In genomic region chr7:30470783-30471182, GRCh38 we compare ENCODE assay signal across 8 cellular contexts. TPM values are rescaled to one million over a fixed set of nuclear protein-coding genes. Genes with fewer than 3 reads are reported as not detected.
DNase-seq lines count a peak whose midpoint lies in the region; ATAC-seq and TF ChIP-seq lines count a peak whose summit lies in the region.

No MANE protein-coding gene starts in this region.

- DNase-seq in GM23248 (peak; percentile 92), RWPE1 (ENCODE audit: low spot score) (no peak), foreskin fibroblast (peak; percentile 68 to 83)
- no peak for DNase-seq in activated T-cell treated with anti-CD3 and anti-CD28 coated beads, Interleukin-2, amount 50 U/mL, for 24 hours

- in situ Hi-C loops in GM23248 (cut with MboI), result no loop called here

- TF ChIP-seq CTCF in RWPE1 (conservative IDR thresholded peaks at IDR 0.05; ENCODE audit: low read depth) (no peak), foreskin fibroblast (IDR thresholded peaks at IDR 0.05; ENCODE audit: low read depth, low read length) (no peak)

- POLR2A ChIA-PET in RWPE1 (lab: Yijun Ruan, JAX; ENCODE audit: low non-redundant PET), result no interaction called here

- H3K9ac ChIP-seq in GM23248, result peak overlapping the region; percentile 67
- peak overlapping the region in 1 of 3 donors; percentile 36 for H3K9ac ChIP-seq in skeletal muscle tissue (ENCODE audit: low read depth in 1 of 3, low read length in 3 of 3)

- no peaks in the 10 kb centered on the region for H3K9me3 ChIP-seq in GM23248 (ENCODE audit: low read depth)
- no peaks in the 10 kb centered on the region for H3K9me3 ChIP-seq in skeletal muscle tissue (ENCODE audit: control insufficient read depth in 3 of 3, low read length in 3 of 3)

- H3K27ac Mint-ChIP-seq in activated T-cell treated with anti-CD3 and anti-CD28 coated beads, Interleukin-2, amount 50 U/mL, for 24 hours, result no peak overlapping the region

- H3K36me3 ChIP-seq in GM23248 (ENCODE audit: low read depth) (no peaks in the 10 kb centered on the region), skeletal muscle tissue (ENCODE audit: control insufficient read depth in 3 of 3, insufficient read depth in 3 of 3, low read length in 3 of 3) (no peaks in the 10 kb centered on the region)

- H3K79me2 ChIP-seq in GM23248 (ENCODE audit: insufficient read depth), result peaks cover 73% of the 10 kb centered on the region

- H3K36me3 Mint-ChIP-seq in activated T-cell treated with anti-CD3 and anti-CD28 coated beads, Interleukin-2, amount 50 U/mL, for 24 hours (ENCODE audit: low read depth), result peaks cover 11% of the 10 kb centered on the region

- H3K27me3 ChIP-seq in GM23248 (replicated peaks; ENCODE audit: insufficient read depth) (no peaks in the 10 kb centered on the region), skeletal muscle tissue (ENCODE audit: control insufficient read depth in 3 of 3, insufficient read depth in 3 of 3, low read length in 3 of 3) (no peaks in the 10 kb centered on the region)

- H3K4me2 ChIP-seq in GM23248 (ENCODE audit: unreplicated experiment), result peak overlapping the region; percentile 86

- H3K9me2 ChIP-seq in GM23248 (ENCODE audit: insufficient read depth), result no peaks in the 10 kb centered on the region

- no peak overlapping the region for H2AFZ ChIP-seq in GM23248

- 0 to 3% methylated on average over 6 of the region's 6 CpGs for WGBS in GM23248 (ENCODE audit: low coverage in 1 of 2, low lambda C conversion rate in 2 of 2, missing lambda C conversion rate in 2 of 2), 2 experiments

- no peak for ATAC-seq in HG03025 (IDR thresholded peaks at IDR 0.05; ENCODE audit: low FRiP score, unreplicated experiment)
- ATAC-seq in GM18870 (IDR thresholded peaks at IDR 0.05; ENCODE audit: unreplicated experiment), result no peak
- no peak for ATAC-seq in GM18873 (IDR thresholded peaks at IDR 0.05; ENCODE audit: low FRiP score, unreplicated experiment)

- H3K4me1 ChIP-seq in GM23248 (ENCODE audit: insufficient read depth), result peaks cover 81% of the 10 kb centered on the region
- H3K4me1 ChIP-seq in skeletal muscle tissue (ENCODE audit: control insufficient read depth in 3 of 3, insufficient read depth in 3 of 3, low read length in 3 of 3), result peaks cover 66 to 75% (median 74%) of the 10 kb centered on the region in 3 donors

- no peaks in the 10 kb centered on the region for H4K20me1 ChIP-seq in GM23248 (ENCODE audit: insufficient read depth)

- no peaks in the 10 kb centered on the region for H3K9me3 Mint-ChIP-seq in activated T-cell treated with anti-CD3 and anti-CD28 coated beads, Interleukin-2, amount 50 U/mL, for 24 hours

- CTCF ChIA-PET in RWPE1 (lab: Yijun Ruan, JAX), result no interaction called here

- H3K27ac ChIP-seq in GM23248, result peak overlapping the region; percentile 92
- H3K27ac ChIP-seq in RWPE1, result peak overlapping the region; percentile 23
- peak overlapping the region; percentile 77 for H3K27ac ChIP-seq in skeletal muscle tissue (ENCODE audit: low read depth, low read length)

- peaks cover 73% of the 10 kb centered on the region for H3F3A ChIP-seq in GM23248 (ENCODE audit: insufficient read depth)

- H3K27me3 Mint-ChIP-seq in activated T-cell treated with anti-CD3 and anti-CD28 coated beads, Interleukin-2, amount 50 U/mL, for 24 hours, result no peaks in the 10 kb centered on the region

- peaks cover 80% of the 10 kb centered on the region for H3K4me1 Mint-ChIP-seq in activated T-cell treated with anti-CD3 and anti-CD28 coated beads, Interleukin-2, amount 50 U/mL, for 24 hours (ENCODE audit: low read depth)

- no peak overlapping the region for H3K4me3 Mint-ChIP-seq in activated T-cell treated with anti-CD3 and anti-CD28 coated beads, Interleukin-2, amount 50 U/mL, for 24 hours

- H3K4me3 ChIP-seq in GM23248 (peak overlapping the region; percentile 34), foreskin fibroblast (ENCODE audit: low read depth in 1 of 2, low read length in 2 of 2) (no peak overlapping the region), skeletal muscle tissue (ENCODE audit: low read length in 3 of 3) (peak overlapping the region in 1 of 3 donors; percentile 36)

RNA-seq across cellular contexts. Expression of gene NOD1, which starts 7.8 kb away (rescaled TPM):
- total RNA-seq in GM23248 (2014; rRNA removed; shearing (Covaris generic)), result 8.6 and 11.1 TPM in 2 replicates
- 4.4 and 5.9 TPM in 2 replicates for polyA plus RNA-seq in GM23248 (2016; fragmentation: Nextera tagmentation; extraction: Ambion mirVana)
- 13.0 TPM for total RNA-seq in skeletal muscle tissue

RNA-seq across cellular contexts. Expression of gene GGCT, which starts 33.8 kb away (rescaled TPM):
- 31.3 and 40.0 TPM in 2 replicates for total RNA-seq in GM23248 (2014; rRNA removed; shearing (Covaris generic))
- 47.9 and 48.8 TPM in 2 replicates for polyA plus RNA-seq in GM23248 (2016; fragmentation: Nextera tagmentation; extraction: Ambion mirVana)
- 12.5 TPM for total RNA-seq in skeletal muscle tissue

Comparison
In these comparisons a context has a peak if more than half of its experiments do, and no peak if none do; other contexts are left out.
1. DNase-seq: peak in GM23248 (single experiment) and foreskin fibroblast (2 of 2); none in RWPE1 (single experiment) and activated T-cell treated with anti-CD3 and anti-CD28 coated beads, Interleukin-2, amount 50 U/mL, for 24 hours (single experiment).
2. H3K27ac ChIP-seq: peak in every context shown above with its lines; median percentile 92 in GM23248; 77 in skeletal muscle tissue; 23 in RWPE1.